Comparison of ENCODE assay signal across 10 cellular contexts in genomic region chrX:331772-332495, GRCh38. TPM values are rescaled to one million over a fixed set of nuclear protein-coding genes. Genes with fewer than 3 reads are reported as not detected.
A peak's percentile ranks its signal among the peaks of the same experiment; 100 is the strongest.
DNase-seq lines count a peak whose midpoint lies in the region; ATAC-seq, FAIRE-seq and TF ChIP-seq lines count a peak whose summit lies in the region.
"Had no signal": no experiment of that assay in that cellular context is flagged by ENCODE, and none has a peak within 500 bp of the region (broad histone marks: within the 10 kb centered on the region; RNA-seq: fewer than 3 reads in every experiment).

No MANE protein-coding gene starts in this region.

- peak; percentile 6 for ATAC-seq in stimulated activated naive CD8-positive, alpha-beta T cell treated with anti-CD3 and anti-CD28 coated beads, Interleukin-15, amount 100 ng/mL, for 72 hours
- ATAC-seq in stimulated activated naive CD8-positive, alpha-beta T cell treated with anti-CD3 and anti-CD28 coated beads, Interleukin-15, Interleukin-2, amounts not matched to agents 100 U/mL and 50 U/mL, for 24 hours: no peak
- no peak for ATAC-seq in naive thymus-derived CD4-positive, alpha-beta T cell
- ATAC-seq in HG02642 (IDR thresholded peaks at IDR 0.05; ENCODE audit: poor library complexity, unreplicated experiment) (no peak), HG03045 (IDR thresholded peaks at IDR 0.05; ENCODE audit: unreplicated experiment) (no peak)

- H3K4me3 ChIP-seq in endothelial cell of umbilical vein (replicated peaks in 1 of 3; ENCODE audit: insufficient read depth in 1 of 3, low read depth in 1 of 3, low read length in 3 of 3): no peak overlapping the region
- peak overlapping the region; percentile 39 for H3K4me3 ChIP-seq in naive thymus-derived CD4-positive, alpha-beta T cell (ENCODE audit: low read length)
- no peak overlapping the region for H3K4me3 ChIP-seq in Karpas-422 (ENCODE audit: low read length)

- dilution Hi-C loops in endothelial cell of umbilical vein (cut with MboI; ENCODE audit: extremely low pct_ligation_motif_present, low sequenced_read_pairs): no loop called here

- DNase-seq in stimulated activated naive CD8-positive, alpha-beta T cell treated with anti-CD3 and anti-CD28 coated beads, Interleukin-15, amount 100 ng/mL, for 72 hours: no peak
- DNase-seq in stimulated activated naive CD8-positive, alpha-beta T cell treated with anti-CD3 and anti-CD28 coated beads, Interleukin-15, Interleukin-2, amounts not matched to agents 100 U/mL and 50 U/mL, for 24 hours: no peak
- no peak for DNase-seq in endothelial cell of umbilical vein (ENCODE audit: low read depth, low spot score)
- no peak for DNase-seq in naive thymus-derived CD4-positive, alpha-beta T cell
- no peak for DNase-seq in Karpas-422
- no peak for DNase-seq in epidermal melanocyte (ENCODE audit: insufficient read length, low spot score)

- H3K9me1 ChIP-seq in endothelial cell of umbilical vein (replicated peaks; ENCODE audit: control insufficient read depth, extremely low read depth, insufficient read depth, low read length): no peaks in the 10 kb centered on the region

- no TSS peak for BruUV-seq in endothelial cell of umbilical vein (replicated peaks; lab: Mats Ljungman, UMichigan)

- peaks cover 5% of the 10 kb centered on the region for H3K27me3 Mint-ChIP-seq in stimulated activated naive CD8-positive, alpha-beta T cell treated with anti-CD3 and anti-CD28 coated beads, Interleukin-15, amount 100 ng/mL, for 72 hours
- peaks cover 0 to 4% (median 0%) of the 10 kb centered on the region in 5 donors for H3K27me3 Mint-ChIP-seq in naive thymus-derived CD4-positive, alpha-beta T cell

- H3K4me1 ChIP-seq in endothelial cell of umbilical vein (ENCODE audit: control insufficient read depth, extremely low read depth, insufficient read depth, low read length) (no peaks in the 10 kb centered on the region), Karpas-422 (ENCODE audit: low read length) (no peaks in the 10 kb centered on the region)
- H3K4me1 ChIP-seq in naive thymus-derived CD4-positive, alpha-beta T cell (ENCODE audit: control insufficient read depth in 2 of 2, insufficient read depth in 2 of 2, low read length in 2 of 2): peaks cover 0 to 11% of the 10 kb centered on the region in 2 donors

- peak overlapping the region; percentile 9 for H3K9ac ChIP-seq in endothelial cell of umbilical vein (replicated peaks; ENCODE audit: extremely low read depth, insufficient read depth, low read length)
- no peak overlapping the region for H3K9ac ChIP-seq in Karpas-422 (ENCODE audit: low read length)

- H3K27ac Mint-ChIP-seq in stimulated activated naive CD8-positive, alpha-beta T cell treated with anti-CD3 and anti-CD28 coated beads, Interleukin-15, amount 100 ng/mL, for 72 hours: peak overlapping the region; percentile 19 to 63
- H3K27ac Mint-ChIP-seq in naive thymus-derived CD4-positive, alpha-beta T cell: no peak overlapping the region

- intact Hi-C loops in endothelial cell of umbilical vein (cut with micrococcal nuclease): no loop called here
- intact Hi-C loops in naive thymus-derived CD4-positive, alpha-beta T cell (cut with micrococcal nuclease): loop anchor here in 1 of 2 donors (2.0 kb wide), 1 partner anchor 55 kb away; the partner anchor contains the start of gene PPP2R3B

- no peaks in the 10 kb centered on the region for H3K36me3 ChIP-seq in endothelial cell of umbilical vein (ENCODE audit: control insufficient read depth in 2 of 2, extremely low read depth in 1 of 2, insufficient read depth in 2 of 2, low read length in 2 of 2)
- peaks cover 0 to 33% (median 0%) of the 10 kb centered on the region in 3 experiments for H3K36me3 ChIP-seq in naive thymus-derived CD4-positive, alpha-beta T cell (ENCODE audit: control insufficient read depth in 2 of 3, insufficient read depth in 3 of 3, low read length in 3 of 3)
- peaks cover 3% of the 10 kb centered on the region; the same call in 1 of the 2 replicates for H3K36me3 ChIP-seq in Karpas-422 (ENCODE audit: insufficient read depth, low read length)

- H3K27ac ChIP-seq in endothelial cell of umbilical vein (ENCODE audit: insufficient read depth, low read depth, low read length) (no peak overlapping the region), Karpas-422 (ENCODE audit: low read length) (no peak overlapping the region)
- no peak overlapping the region for H3K27ac ChIP-seq in naive thymus-derived CD4-positive, alpha-beta T cell (ENCODE audit: low read depth, low read length)

- peaks cover 0 to 14% (median 7%) of the 10 kb centered on the region in 5 donors for H3K36me3 Mint-ChIP-seq in naive thymus-derived CD4-positive, alpha-beta T cell

- no peaks in the 10 kb centered on the region for H3K9me2 ChIP-seq in Karpas-422 (replicated peaks; ENCODE audit: insufficient read depth, low read length)

- TF ChIP-seq CTCF in endothelial cell of umbilical vein (IDR thresholded peaks at IDR 0.05; ENCODE audit: extremely low read depth in 1 of 2, insufficient read depth in 1 of 2, low read depth in 1 of 2, low read length in 2 of 2): no peak

- H2AFZ ChIP-seq in endothelial cell of umbilical vein (ENCODE audit: low read depth, low read length) (peak overlapping the region; percentile 87), Karpas-422 (ENCODE audit: low read length) (no peak overlapping the region)

- H3K4me3 Mint-ChIP-seq in stimulated activated naive CD8-positive, alpha-beta T cell treated with anti-CD3 and anti-CD28 coated beads, Interleukin-15, amount 100 ng/mL, for 72 hours: peak overlapping the region; percentile 68 to 72
- H3K4me3 Mint-ChIP-seq in naive thymus-derived CD4-positive, alpha-beta T cell: peak overlapping the region in 6 of 10 donors; percentile 6 to 76 (median 55)

- H4K20me1 ChIP-seq in endothelial cell of umbilical vein (replicated peaks; ENCODE audit: control insufficient read depth, extremely low read depth, insufficient read depth, low read length) (no peaks in the 10 kb centered on the region), Karpas-422 (ENCODE audit: insufficient read depth, low read depth, low read length) (no peaks in the 10 kb centered on the region)

- peak overlapping the region; percentile 46 for H3K4me2 ChIP-seq in endothelial cell of umbilical vein (ENCODE audit: insufficient read depth, low read length)
- H3K4me2 ChIP-seq in Karpas-422 (ENCODE audit: low read depth, low read length, poor library complexity, severe bottlenecking): no peak overlapping the region

- H3K4me1 Mint-ChIP-seq in stimulated activated naive CD8-positive, alpha-beta T cell treated with anti-CD3 and anti-CD28 coated beads, Interleukin-15, amount 100 ng/mL, for 72 hours: peaks cover 10% of the 10 kb centered on the region
- peaks cover 0 to 5% (median 0%) of the 10 kb centered on the region in 7 donors for H3K4me1 Mint-ChIP-seq in naive thymus-derived CD4-positive, alpha-beta T cell
- H3K4me1 Mint-ChIP-seq: brain, CD14-positive monocyte had no signal

- CTCF ChIA-PET in endothelial cell of umbilical vein (lab: Charles Lee): no interaction called here
- CTCF ChIA-PET in naive thymus-derived CD4-positive, alpha-beta T cell (lab: Charles Lee): no interaction called here

- TF ChIP-seq POLR2A in endothelial cell of umbilical vein (IDR thresholded peaks at IDR 0.05; ENCODE audit: low read depth, low read length): no peak

- no peak for FAIRE-seq in endothelial cell of umbilical vein (lab: Jason Lieb, UNC)

- H3K9me3 ChIP-seq in endothelial cell of umbilical vein (replicated peaks; ENCODE audit: control insufficient read depth, insufficient read depth, low read length) (no peaks in the 10 kb centered on the region), Karpas-422 (ENCODE audit: low read length) (no peaks in the 10 kb centered on the region)
- H3K9me3 ChIP-seq in naive thymus-derived CD4-positive, alpha-beta T cell (ENCODE audit: control insufficient read depth in 2 of 3, low read length in 3 of 3): no peaks in the 10 kb centered on the region

- H3K27me3 ChIP-seq in endothelial cell of umbilical vein (ENCODE audit: control insufficient read depth in 2 of 2, insufficient read depth in 2 of 2, low read length in 2 of 2) (peaks cover 0 to 3% of the 10 kb centered on the region in 2 experiments), Karpas-422 (ENCODE audit: low read length) (no peaks in the 10 kb centered on the region)
- H3K27me3 ChIP-seq in naive thymus-derived CD4-positive, alpha-beta T cell (ENCODE audit: control insufficient read depth in 2 of 2, insufficient read depth in 2 of 2, low read length in 2 of 2): no peaks in the 10 kb centered on the region

- H3K9me3 Mint-ChIP-seq in stimulated activated naive CD8-positive, alpha-beta T cell treated with anti-CD3 and anti-CD28 coated beads, Interleukin-15, amount 100 ng/mL, for 72 hours: no peaks in the 10 kb centered on the region
- H3K9me3 Mint-ChIP-seq in naive thymus-derived CD4-positive, alpha-beta T cell: no peaks in the 10 kb centered on the region

- no peaks in the 10 kb centered on the region for H3K79me2 ChIP-seq in endothelial cell of umbilical vein (ENCODE audit: control insufficient read depth, insufficient read depth, low read length)
- H3K79me2 ChIP-seq in Karpas-422 (ENCODE audit: low read length): no peaks in the 10 kb centered on the region

- POLR2A ChIA-PET in endothelial cell of umbilical vein (lab: Charles Lee): no interaction called here
- POLR2A ChIA-PET in naive thymus-derived CD4-positive, alpha-beta T cell (lab: Charles Lee): no interaction called here

RNA-seq across cellular contexts. Expression of gene GTPBP6, which starts 13.3 kb away (rescaled TPM):
- 62.1 and 63.5 TPM in 2 replicates for total RNA-seq in endothelial cell of umbilical vein
- polyA plus RNA-seq in endothelial cell of umbilical vein: 39.1 and 40.4 TPM in 2 replicates
- 28.7 and 38.5 TPM in 2 replicates for polyA plus RNA-seq in endothelial cell of umbilical vein (2011; cell fraction: cytosol; rRNA removed)
- polyA plus RNA-seq in endothelial cell of umbilical vein (2011; cell fraction: nucleus; rRNA removed): 32.2 and 34.8 TPM in 2 replicates
- polyA plus RNA-seq in endothelial cell of umbilical vein (2012): 27.7 and 38.8 TPM in 2 replicates
- polyA minus RNA-seq in endothelial cell of umbilical vein: 21.0 and 27.8 TPM in 2 replicates
- 17.6 TPM for polyA minus RNA-seq in endothelial cell of umbilical vein (2011; cell fraction: cytosol; rRNA and poly(A)+ RNA removed)
- polyA minus RNA-seq in endothelial cell of umbilical vein (2011; cell fraction: nucleus; rRNA and poly(A)+ RNA removed): 11.4 and 15.5 TPM in 2 replicates
- total RNA-seq in naive thymus-derived CD4-positive, alpha-beta T cell: 10 to 100 TPM; 52.1 to 95.2 (median 75.1) TPM
- 10 to 100 TPM; 38.9 to 68.0 TPM for polyA plus RNA-seq in naive thymus-derived CD4-positive, alpha-beta T cell
- 19.4 and 57.3 TPM in 2 replicates for total RNA-seq in Karpas-422 (2014; rRNA removed; shearing (Covaris generic); ENCODE audit: low replicate concordance)

RNA-seq across cellular contexts. Expression of gene PLCXD1, which starts 50.8 kb away (rescaled TPM):
- 13.5 and 16.8 TPM in 2 replicates for total RNA-seq in endothelial cell of umbilical vein
- polyA plus RNA-seq in endothelial cell of umbilical vein: 11.7 and 12.3 TPM in 2 replicates
- polyA plus RNA-seq in endothelial cell of umbilical vein (2011; cell fraction: cytosol; rRNA removed): 9.0 and 9.3 TPM in 2 replicates
- 22.3 and 23.8 TPM in 2 replicates for polyA plus RNA-seq in endothelial cell of umbilical vein (2011; cell fraction: nucleus; rRNA removed)
- polyA plus RNA-seq in endothelial cell of umbilical vein (2012): 7.0 and 13.9 TPM in 2 replicates
- polyA minus RNA-seq in endothelial cell of umbilical vein: 13.8 and 20.0 TPM in 2 replicates
- polyA minus RNA-seq in endothelial cell of umbilical vein (2011; cell fraction: cytosol; rRNA and poly(A)+ RNA removed): 21.9 TPM
- polyA minus RNA-seq in endothelial cell of umbilical vein (2011; cell fraction: nucleus; rRNA and poly(A)+ RNA removed): 7.5 and 15.1 TPM in 2 replicates
- total RNA-seq in naive thymus-derived CD4-positive, alpha-beta T cell: 10 to 100 TPM; 18.2 to 51.1 (median 40.6) TPM
- polyA plus RNA-seq in naive thymus-derived CD4-positive, alpha-beta T cell: 1 to 10 TPM; 3.2 to 8.4 TPM
- 49.4 and 69.5 TPM in 2 replicates for total RNA-seq in Karpas-422 (2014; rRNA removed; shearing (Covaris generic); ENCODE audit: low replicate concordance)

RNA-seq across cellular contexts. Expression of gene PPP2R3B, which starts 54.8 kb away (rescaled TPM):
- total RNA-seq in endothelial cell of umbilical vein: 29.2 and 33.6 TPM in 2 replicates
- polyA plus RNA-seq in endothelial cell of umbilical vein: 18.9 and 19.1 TPM in 2 replicates
- 11.3 and 13.8 TPM in 2 replicates for polyA plus RNA-seq in endothelial cell of umbilical vein (2011; cell fraction: cytosol; rRNA removed)
- polyA plus RNA-seq in endothelial cell of umbilical vein (2011; cell fraction: nucleus; rRNA removed): 59.1 and 61.8 TPM in 2 replicates
- 13.1 and 24.4 TPM in 2 replicates for polyA plus RNA-seq in endothelial cell of umbilical vein (2012)
- 11.5 and 16.0 TPM in 2 replicates for polyA minus RNA-seq in endothelial cell of umbilical vein
- 24.2 TPM for polyA minus RNA-seq in endothelial cell of umbilical vein (2011; cell fraction: cytosol; rRNA and poly(A)+ RNA removed)
- polyA minus RNA-seq in endothelial cell of umbilical vein (2011; cell fraction: nucleus; rRNA and poly(A)+ RNA removed): 18.9 and 30.7 TPM in 2 replicates
- total RNA-seq in naive thymus-derived CD4-positive, alpha-beta T cell: 10 to 100 TPM; 24.9 to 53.5 (median 32.5) TPM
- 10 to 100 TPM in 1 of 2 donors, 1 to 10 TPM in 1; 7.3 to 13.8 TPM for polyA plus RNA-seq in naive thymus-derived CD4-positive, alpha-beta T cell
- total RNA-seq in Karpas-422 (2014; rRNA removed; shearing (Covaris generic); ENCODE audit: low replicate concordance): 23.2 and 62.5 TPM in 2 replicates

Comparison
In these comparisons a context has a peak if more than half of its experiments do, and no peak if none do; other contexts are left out.
1. H3K27ac Mint-ChIP-seq: peak in stimulated activated naive CD8-positive, alpha-beta T cell treated with anti-CD3 and anti-CD28 coated beads, Interleukin-15, amount 100 ng/mL, for 72 hours (2 of 2); none in naive thymus-derived CD4-positive, alpha-beta T cell (0 of 9).